Comparison of ENCODE assay signal across 26 cellular contexts in genomic region chr2:68425503-68425902, GRCh38. TPM values are rescaled to one million over a fixed set of nuclear protein-coding genes. Genes with fewer than 3 reads are reported as not detected.
DNase-seq lines count a peak whose midpoint lies in the region; ATAC-seq, FAIRE-seq and TF ChIP-seq lines count a peak whose summit lies in the region.
"Had no signal": no experiment of that assay in that cellular context is flagged by ENCODE, and none has a peak within 500 bp of the region (broad histone marks: within the 10 kb centered on the region; RNA-seq: fewer than 3 reads in every experiment).

No MANE protein-coding gene starts in this region.

- H3K27ac ChIP-seq in left ventricle myocardium inferior (replicated peaks) (no peak overlapping the region), OCI-LY1 (ENCODE audit: low read depth, low read length, poor library complexity, severe bottlenecking) (peak overlapping the region; percentile 72), K562 (ENCODE audit: extremely low read depth, low read depth, low read length) (no peak overlapping the region), upper lobe of left lung (peak overlapping the region in 1 of 4 donors; percentile 15)
- H3K27ac ChIP-seq: 22Rv1, PC-9 had no signal

- H3K27ac Mint-ChIP-seq in type B pancreatic cell, result no peak overlapping the region

- no peak for TF ChIP-seq RAD21 in K562 (CRISPR knock-in tag; conservative IDR thresholded peaks at IDR 0.05 in 1 of 2, IDR thresholded peaks at IDR 0.05 in 1 of 2)

- no peak overlapping the region for H3K4me3 Mint-ChIP-seq in type B pancreatic cell
- H3K4me3 Mint-ChIP-seq: CD14-positive monocyte had no signal

- H3K9me2 ChIP-seq in OCI-LY1 (ENCODE audit: low read depth, low read length), result no peaks in the 10 kb centered on the region
- H3K9me2 ChIP-seq: SK-N-SH had no signal

- H3K9ac ChIP-seq in OCI-LY1 (ENCODE audit: low read length) (no peak overlapping the region), K562 (ENCODE audit: insufficient read depth in 1 of 2, low read depth in 2 of 2, low read length in 2 of 2) (no peak overlapping the region)
- H3K9ac ChIP-seq: SK-N-SH had no signal

- no peak for TF ChIP-seq POLR2A in K562 (conservative IDR thresholded peaks at IDR 0.05)
- no peak for TF ChIP-seq POLR2A in upper lobe of left lung (IDR thresholded peaks at IDR 0.05)

- peak; percentile 20 for ATAC-seq in Right ventricle myocardium inferior
- ATAC-seq in K562, result no peak
- ATAC-seq in upper lobe of left lung (ENCODE audit: low FRiP score in 2 of 2), result no peak
- ATAC-seq: HCT116, HepG2 had no signal

- peaks cover 18% of the 10 kb centered on the region for H3K27me3 Mint-ChIP-seq in type B pancreatic cell

- BruUV-seq in K562 (replicated peaks; lab: Mats Ljungman, UMichigan), result no TSS peak

- TF ChIP-seq EP300 in K562 (IDR thresholded peaks at IDR 0.05; ENCODE audit: low read length) (no peak), upper lobe of left lung (IDR thresholded peaks at IDR 0.05) (no peak)

- in situ Hi-C loops in K562 (cut with MboI), result no loop called here

- H3K4me1 ChIP-seq in left ventricle myocardium inferior (peaks cover 10% of the 10 kb centered on the region), OCI-LY1 (ENCODE audit: insufficient read depth, low read length, severe bottlenecking) (peaks cover 55% of the 10 kb centered on the region), K562 (replicated peaks in 1 of 2; ENCODE audit: control insufficient read depth in 2 of 2, insufficient read depth in 2 of 2, low read length in 2 of 2) (peaks cover 5 to 47% of the 10 kb centered on the region in 2 experiments), upper lobe of left lung (peaks cover 12 to 30% (median 20%) of the 10 kb centered on the region in 4 donors)

- H4K20me1 ChIP-seq in OCI-LY1 (ENCODE audit: insufficient read depth, low read length), result no peaks in the 10 kb centered on the region
- H4K20me1 ChIP-seq in K562 (replicated peaks; ENCODE audit: control insufficient read depth, insufficient read depth, low read length), result no peaks in the 10 kb centered on the region

- no peak for FAIRE-seq in K562 (lab: Jason Lieb, UNC)
- FAIRE-seq: D721Med, H1, HepG2 had no signal

- peaks cover 3% of the 10 kb centered on the region for H3K9me3 Mint-ChIP-seq in type B pancreatic cell
- H3K9me3 Mint-ChIP-seq: CD14-positive monocyte had no signal

- DNase-seq in Right ventricle myocardium inferior (ENCODE audit: missing footprints), result no peak
- no peak for DNase-seq in left ventricle myocardium inferior
- DNase-seq in K562 (ENCODE audit: extremely low read depth in 1 of 4, low spot score in 3 of 4), result no peak
- DNase-seq in DMS 273 treated with DMSO at 0.1 percent for 48 hours (lab: John Stamatoyannopoulos, UW), result no peak
- no peak for DNase-seq in type B pancreatic cell (ENCODE audit: extremely low spot score, unreplicated experiment)
- no peak for DNase-seq in stimulated activated CD4-positive, alpha-beta T cell treated with anti-CD3 and anti-CD28 coated beads, Interleukin-2, amount 100 ng/mL, for 48 hours
- no peak for DNase-seq in upper lobe of left lung
- DNase-seq: ACHN, DMS79, KBM-7, NCI-H1417, NCI-H1694 treated with DMSO at 0.1 percent for 48 hours, NCI-H446, NCI-H526, PC-9, RPMI8226, SIG-M5, SK-N-SH had no signal

- H3K9me3 ChIP-seq in left ventricle myocardium inferior (replicated peaks) (no peaks in the 10 kb centered on the region), OCI-LY1 (ENCODE audit: low read length) (no peaks in the 10 kb centered on the region), K562 (replicated peaks; ENCODE audit: control insufficient read depth, insufficient read depth, low read depth, low read length) (no peaks in the 10 kb centered on the region), upper lobe of left lung (no peaks in the 10 kb centered on the region)
- H3K9me3 ChIP-seq: SK-N-SH had no signal

- H3K79me2 ChIP-seq in OCI-LY1 (ENCODE audit: insufficient read depth, low read length), result no peaks in the 10 kb centered on the region
- no peaks in the 10 kb centered on the region for H3K79me2 ChIP-seq in K562 (ENCODE audit: control insufficient read depth, insufficient read depth, low read length)

- H3K9me1 ChIP-seq in K562 (ENCODE audit: control insufficient read depth, insufficient read depth, low read length), result no peaks in the 10 kb centered on the region

- H3K36me3 Mint-ChIP-seq in type B pancreatic cell, result no peaks in the 10 kb centered on the region

- H3F3A ChIP-seq in OCI-LY1 (ENCODE audit: insufficient read depth, low read length), result no peaks in the 10 kb centered on the region

- H3K27me3 ChIP-seq in left ventricle myocardium inferior (ENCODE audit: low read depth) (no peaks in the 10 kb centered on the region), OCI-LY1 (ENCODE audit: insufficient read depth, low read length) (no peaks in the 10 kb centered on the region), K562 (ENCODE audit: control insufficient read depth in 2 of 2, insufficient read depth in 2 of 2, low read length in 2 of 2) (no peaks in the 10 kb centered on the region), upper lobe of left lung (no peaks in the 10 kb centered on the region)

- TF ChIP-seq CTCF in left ventricle myocardium inferior (IDR thresholded peaks at IDR 0.05; ENCODE audit: borderline replicate concordance) (no peak), OCI-LY1 (IDR thresholded peaks at IDR 0.05; ENCODE audit: low read length) (no peak), K562 (IDR thresholded peaks at IDR 0.05 in 2 of 3, conservative IDR thresholded peaks at IDR 0.05 in 1 of 3; ENCODE audit: insufficient read depth in 2 of 3, low read depth in 1 of 3, low read length in 3 of 3) (no peak), type B pancreatic cell (conservative IDR thresholded peaks at IDR 0.05) (no peak), upper lobe of left lung (IDR thresholded peaks at IDR 0.05) (no peak)

- POLR2A ChIA-PET in K562 (lab: Yijun Ruan, JAX), result interaction anchor here (0.6 to 1.5 kb wide), 3 partner anchors 11 to 141 kb away, joined by 3 read pairs; no protein-coding TSS in a partner anchor

- H3K36me3 ChIP-seq in left ventricle myocardium inferior (no peaks in the 10 kb centered on the region), OCI-LY1 (ENCODE audit: insufficient read depth, low read length) (no peaks in the 10 kb centered on the region), K562 (ENCODE audit: control insufficient read depth, insufficient read depth, low read length) (no peaks in the 10 kb centered on the region), upper lobe of left lung (no peaks in the 10 kb centered on the region)

- no peaks in the 10 kb centered on the region for H3K4me1 Mint-ChIP-seq in type B pancreatic cell (ENCODE audit: unreplicated experiment)

- CTCF ChIA-PET in K562 (lab: Yijun Ruan, JAX; ENCODE audit: low intra/inter-chr PET ratio), result no interaction called here

- WGBS in K562 (ENCODE audit: insufficient coverage, low coverage, missing lambda C conversion rate), result 23% methylated on average over 3 of the region's 3 CpGs
- 69 to 76% methylated on average over 3 of the region's 3 CpGs for WGBS in upper lobe of left lung, 2 donors

- H2AFZ ChIP-seq in OCI-LY1 (ENCODE audit: low read length) (no peak overlapping the region), K562 (ENCODE audit: low read depth, low read length) (peak overlapping the region; percentile 15; the same call in 1 of the 2 replicates)
- H2AFZ ChIP-seq: PC-9 had no signal

- no peak overlapping the region for H3K4me2 ChIP-seq in OCI-LY1 (ENCODE audit: low read length)
- no peak overlapping the region for H3K4me2 ChIP-seq in K562 (ENCODE audit: insufficient read depth, low read length)
- H3K4me2 ChIP-seq: PC-9, SK-N-SH had no signal

- intact Hi-C loops in Right ventricle myocardium inferior (cut with DNase I) (no loop called here), left ventricle myocardium inferior (cut with micrococcal nuclease) (no loop called here), K562 (cut with micrococcal nuclease) (no loop called here)

- H3K4me3 ChIP-seq in left ventricle myocardium inferior, result no peak overlapping the region
- no peak overlapping the region for H3K4me3 ChIP-seq in OCI-LY1 (ENCODE audit: low read depth, low read length, poor library complexity, severe bottlenecking)
- H3K4me3 ChIP-seq in K562, result no peak overlapping the region
- H3K4me3 ChIP-seq in upper lobe of left lung, result no peak overlapping the region
- H3K4me3 ChIP-seq: PC-9 had no signal

RNA-seq across cellular contexts. Expression of gene FBXO48, which starts 41.6 kb away (rescaled TPM):
- total RNA-seq in Right ventricle myocardium inferior, result 1.1 TPM
- total RNA-seq in left ventricle myocardium inferior, result 1.0 TPM
- total RNA-seq in K562 (2011; cell fraction: chromatin; rRNA removed; ENCODE audit: low replicate concordance), result 0.79 and 1.4 TPM in 2 replicates
- 0.79 and 0.83 TPM in 2 replicates for total RNA-seq in K562 (2011; cell fraction: nucleolus; rRNA removed)
- 1.5 and 3.9 TPM in 2 replicates for total RNA-seq in K562 (2011; cell fraction: nucleoplasm; rRNA removed)
- 0.24 and 0.36 TPM in 2 replicates for total RNA-seq in K562 (2014; rRNA removed)
- 0.73 and 0.93 TPM in 2 replicates for total RNA-seq in K562 (2014; rRNA removed; fragmentation: Illumina TruSeq; extraction: Trizol)
- total RNA-seq in K562 (2015; rRNA removed; fragmentation: Illumina TruSeq; extraction: Trizol), result 0.58 and 0.64 TPM in 2 replicates
- total RNA-seq in K562 (2021), result 0.64 and 0.65 TPM in 2 replicates
- 1.2 and 1.8 TPM in 2 replicates for polyA plus RNA-seq in K562 (2011; rRNA removed)
- polyA plus RNA-seq in K562 (2011; cell fraction: cytosol; rRNA removed), result 0.51 and 0.77 TPM in 2 replicates
- polyA plus RNA-seq in K562 (2011; cell fraction: nucleus; rRNA removed), result 0.65 and 0.95 TPM in 2 replicates
- polyA plus RNA-seq in K562 (2012), result 0.39 and 1.1 TPM in 2 replicates
- polyA plus RNA-seq in K562 (2014; fragmentation: Illumina TruSeq; extraction: Trizol), result 0.90 and 0.97 TPM in 2 replicates
- polyA plus RNA-seq in K562 (2014; fragmentation: Nextera tagmentation; extraction: Ambion mirVana), result under 1 TPM; 0.74 to 0.79 TPM
- 0.69 and 0.84 TPM in 2 replicates for polyA plus RNA-seq in K562 (2014; rRNA removed)
- 1.0 and 1.4 TPM in 2 replicates for polyA minus RNA-seq in K562 (2011; rRNA and poly(A)+ RNA removed)
- 0.48 TPM in 1 of 2 replicates, not detected in the other for polyA minus RNA-seq in K562 (2011; cell fraction: cytosol; rRNA and poly(A)+ RNA removed)
- polyA minus RNA-seq in K562 (2011; cell fraction: nucleus; rRNA and poly(A)+ RNA removed), result 0.78 and 0.81 TPM in 2 replicates
- 1.00 and 2.0 TPM in 2 replicates for total RNA-seq in type B pancreatic cell (ENCODE audit: low replicate concordance)
- 1 to 10 TPM in 5 of 6 donors, under 1 TPM in 1; 0.46 to 3.1 (median 1.5) TPM for total RNA-seq in upper lobe of left lung

RNA-seq across cellular contexts. Expression of gene APLF, which starts 41.9 kb away (rescaled TPM):
- total RNA-seq in Right ventricle myocardium inferior, result 3.8 TPM
- total RNA-seq in left ventricle myocardium inferior, result 4.8 TPM
- total RNA-seq in K562 (2011; cell fraction: chromatin; rRNA removed; ENCODE audit: low replicate concordance), result 0.81 and 1.8 TPM in 2 replicates
- total RNA-seq in K562 (2011; cell fraction: nucleolus; rRNA removed), result 0.26 and 0.33 TPM in 2 replicates
- total RNA-seq in K562 (2011; cell fraction: nucleoplasm; rRNA removed), result 0.46 and 0.81 TPM in 2 replicates
- 0.32 and 1.3 TPM in 2 replicates for total RNA-seq in K562 (2014; rRNA removed)
- 0.84 and 1.1 TPM in 2 replicates for total RNA-seq in K562 (2014; rRNA removed; fragmentation: Illumina TruSeq; extraction: Trizol)
- 0.90 and 1.1 TPM in 2 replicates for total RNA-seq in K562 (2015; rRNA removed; fragmentation: Illumina TruSeq; extraction: Trizol)
- total RNA-seq in K562 (2021), result 0.67 and 0.71 TPM in 2 replicates
- polyA plus RNA-seq in K562 (2011; rRNA removed), result 0.34 and 0.72 TPM in 2 replicates
- 0.13 and 0.30 TPM in 2 replicates for polyA plus RNA-seq in K562 (2011; cell fraction: cytosol; rRNA removed)
- polyA plus RNA-seq in K562 (2011; cell fraction: nucleus; rRNA removed), result 0.41 and 0.45 TPM in 2 replicates
- 0.77 and 1.8 TPM in 2 replicates for polyA plus RNA-seq in K562 (2012)
- 0.51 and 0.77 TPM in 2 replicates for polyA plus RNA-seq in K562 (2014; fragmentation: Illumina TruSeq; extraction: Trizol)
- under 1 TPM; 0.07 to 0.15 TPM for polyA plus RNA-seq in K562 (2014; fragmentation: Nextera tagmentation; extraction: Ambion mirVana)
- 0.45 TPM in 2 replicates for polyA plus RNA-seq in K562 (2014; rRNA removed)
- 1.5 and 2.2 TPM in 2 replicates for polyA minus RNA-seq in K562 (2011; rRNA and poly(A)+ RNA removed)
- 0.46 and 0.76 TPM in 2 replicates for polyA minus RNA-seq in K562 (2011; cell fraction: cytosol; rRNA and poly(A)+ RNA removed)
- 1.2 and 1.3 TPM in 2 replicates for polyA minus RNA-seq in K562 (2011; cell fraction: nucleus; rRNA and poly(A)+ RNA removed)
- total RNA-seq in type B pancreatic cell (ENCODE audit: low replicate concordance), result 3.8 and 6.2 TPM in 2 replicates
- 1 to 10 TPM; 3.7 to 5.5 (median 4.7) TPM for total RNA-seq in upper lobe of left lung
- total RNA-seq: HT-29 had no signal
